ENCODE assay signal across 8 cellular contexts in the genomic region with DNA sequence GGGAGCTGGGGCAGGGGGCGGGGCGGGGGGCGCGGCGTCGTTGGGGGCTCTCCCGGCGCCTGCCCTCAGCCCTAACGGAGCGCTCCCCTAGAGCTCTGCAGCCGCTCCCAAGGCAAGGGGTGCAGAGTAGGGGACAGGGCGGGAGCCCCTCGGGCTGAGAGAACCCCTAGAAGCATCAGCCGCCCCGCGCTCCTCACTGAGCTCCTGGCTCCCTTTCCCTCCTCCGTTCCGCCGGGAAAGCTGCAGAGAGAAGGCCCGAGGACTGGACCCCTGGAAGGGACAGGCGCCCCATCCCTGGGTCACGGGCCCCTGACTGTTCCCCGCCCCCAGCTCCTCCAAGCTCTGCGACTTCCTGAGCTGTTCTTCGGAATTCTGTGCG. TPM values are rescaled to one million over a fixed set of nuclear protein-coding genes. Genes with fewer than 3 reads are reported as not detected.
DNase-seq lines count a peak whose midpoint lies in the region; ATAC-seq, FAIRE-seq and TF ChIP-seq lines count a peak whose summit lies in the region.

No MANE protein-coding gene starts in this region.

- H3K4me3 Mint-ChIP-seq in CD8-positive, alpha-beta T cell, result peak overlapping the region; percentile 100

- H3K27me3 ChIP-seq in CD8-positive, alpha-beta T cell (ENCODE audit: insufficient read depth, low read length), result no peaks in the 10 kb centered on the region
- H3K27me3 ChIP-seq in Panc1 (ENCODE audit: control insufficient read depth, insufficient read depth, low read length) (no peaks in the 10 kb centered on the region), endothelial cell of umbilical vein (ENCODE audit: control insufficient read depth in 2 of 2, insufficient read depth in 2 of 2, low read length in 2 of 2) (peaks cover 19 to 27% of the 10 kb centered on the region in 2 experiments), pancreas (no peaks in the 10 kb centered on the region)

- peaks cover 42% of the 10 kb centered on the region for H3K4me1 ChIP-seq in CD8-positive, alpha-beta T cell (ENCODE audit: insufficient read depth, low read length)
- peaks cover 5% of the 10 kb centered on the region; the same call in 1 of the 2 replicates for H3K4me1 ChIP-seq in Panc1 (ENCODE audit: control insufficient read depth, insufficient read depth, low read length)
- peaks cover 8% of the 10 kb centered on the region for H3K4me1 ChIP-seq in endothelial cell of umbilical vein (ENCODE audit: control insufficient read depth, extremely low read depth, insufficient read depth, low read length)
- peaks cover 0 to 4% (median 0%) of the 10 kb centered on the region in 3 donors for H3K4me1 ChIP-seq in pancreas

- POLR2A ChIA-PET in CD8-positive, alpha-beta T cell (lab: Charles Lee), result interaction anchor here (0.9 to 4.8 kb wide), 8 partner anchors 14 to 298 kb away, joined by 4 to 72 read pairs (median 17); partner anchors contain the start of genes ARL5C, LASP1 and RPL23
- POLR2A ChIA-PET in Panc1 (lab: Charles Lee), result interaction anchor here (0.6 kb wide), 3 partner anchors 47 to 181 kb away, joined by 4 read pairs; no protein-coding TSS in a partner anchor
- POLR2A ChIA-PET in endothelial cell of umbilical vein (lab: Charles Lee), result interaction anchor here (0.8 kb wide), 1 partner anchor 169 kb away, joined by 3 read pairs; no protein-coding TSS in a partner anchor
- POLR2A ChIA-PET in RWPE1 (lab: Yijun Ruan, JAX; ENCODE audit: low non-redundant PET), result interaction anchor here (0.5 to 0.7 kb wide), 2 partner anchors 77 to 145 kb away, joined by 3 to 4 read pairs; no protein-coding TSS in a partner anchor

- no peak overlapping the region for H2AFZ ChIP-seq in endothelial cell of umbilical vein (ENCODE audit: low read depth, low read length)

- no peak overlapping the region for H3K4me2 ChIP-seq in endothelial cell of umbilical vein (ENCODE audit: insufficient read depth, low read length)

- H3K4me1 Mint-ChIP-seq in CD8-positive, alpha-beta T cell (ENCODE audit: low read depth), result peaks cover 54% of the 10 kb centered on the region

- in situ Hi-C loops in Panc1 (cut with HindIII; ENCODE audit: low pct_unique_long_range_greater_than_20kb, low sequenced_read_pairs), result no loop called here

- peak overlapping the region; percentile 100 for H3K4me3 ChIP-seq in CD8-positive, alpha-beta T cell (ENCODE audit: low read depth, low read length)
- H3K4me3 ChIP-seq in Panc1 (ENCODE audit: low read depth in 2 of 2, low read length in 2 of 2) (peak overlapping the region; percentile 21 to 23; a peak in 2 of 4 replicates), endothelial cell of umbilical vein (replicated peaks in 1 of 3; ENCODE audit: insufficient read depth in 1 of 3, low read depth in 1 of 3, low read length in 3 of 3) (no peak overlapping the region), pancreas (peak overlapping the region in 3 of 4 donors; percentile 18 to 60 (median 25))

- peaks cover 17% of the 10 kb centered on the region for H3K36me3 Mint-ChIP-seq in CD8-positive, alpha-beta T cell

- no peak for ATAC-seq in CD8-positive, alpha-beta T cell
- ATAC-seq in Panc1 (no peak), pancreas (no peak), GM19324 (IDR thresholded peaks at IDR 0.05; ENCODE audit: low FRiP score, unreplicated experiment) (no peak)

- TF ChIP-seq POLR2A in endothelial cell of umbilical vein (IDR thresholded peaks at IDR 0.05; ENCODE audit: low read depth, low read length), result no peak
- TF ChIP-seq POLR2A in GM12892 (IDR thresholded peaks at IDR 0.05; ENCODE audit: low read depth, low read length), result no peak

- 13 to 20% methylated on average over 15 to 20 of the region's 26 CpGs for WGBS in pancreas, 2 donors

- H3K27ac ChIP-seq in CD8-positive, alpha-beta T cell (ENCODE audit: low read depth, low read length), result peak overlapping the region; percentile 60
- H3K27ac ChIP-seq in Panc1 (ENCODE audit: low read length) (no peak overlapping the region), endothelial cell of umbilical vein (ENCODE audit: insufficient read depth, low read depth, low read length) (no peak overlapping the region), pancreas (no peak overlapping the region), RWPE1 (no peak overlapping the region)

- intact Hi-C loops in CD8-positive, alpha-beta T cell (cut with DNase I, micrococcal nuclease), result loop anchor here (1.0 to 5.0 kb wide), 10 partner anchors 55 to 449 kb away; partner anchors contain the start of genes PIP4K2B (in 2 of the 2), PSMB3 (in 2 of the 2), RPL23 (in 2 of the 2) and CWC25 (in 1 of the 2)
- intact Hi-C loops in Panc1 (cut with micrococcal nuclease; ENCODE audit: unreplicated experiment), result loop anchor here (5.0 to 10.0 kb wide), 2 partner anchors 77 to 169 kb away; no protein-coding TSS in a partner anchor
- intact Hi-C loops in endothelial cell of umbilical vein (cut with micrococcal nuclease), result loop anchor here (2.0 to 5.0 kb wide), 3 partner anchors 184 to 399 kb away; partner anchors contain the start of genes FBXO47 and PSMB3
- intact Hi-C loops in pancreas (cut with DNase I), result loop anchor here in 2 of 3 donors (5.0 to 10.0 kb wide), 2 partner anchors 87 to 169 kb away; no protein-coding TSS in a partner anchor

- no peaks in the 10 kb centered on the region for H3K9me3 ChIP-seq in CD8-positive, alpha-beta T cell (ENCODE audit: low read length)
- H3K9me3 ChIP-seq in Panc1 (ENCODE audit: control insufficient read depth, insufficient read depth, low read depth, low read length) (no peaks in the 10 kb centered on the region), endothelial cell of umbilical vein (replicated peaks; ENCODE audit: control insufficient read depth, insufficient read depth, low read length) (no peaks in the 10 kb centered on the region), pancreas (no peaks in the 10 kb centered on the region)

- CTCF ChIA-PET in CD8-positive, alpha-beta T cell (lab: Charles Lee), result interaction anchor here (0.7 to 9.0 kb wide), 13 partner anchors 14 to 168 kb away, joined by 3 to 182 read pairs (median 29); partner anchors contain the start of gene ARL5C
- CTCF ChIA-PET in Panc1 (lab: Charles Lee) (interaction anchor here (0.6 to 4.2 kb wide), 2 partner anchors 29 to 169 kb away, joined by 4 to 47 read pairs; no protein-coding TSS in a partner anchor), endothelial cell of umbilical vein (lab: Charles Lee) (interaction anchor here (1.4 to 14.1 kb wide), 5 partner anchors 14 to 362 kb away, joined by 3 to 550 read pairs (median 38); partner anchors contain the start of genes ARL5C and FBXO47), RWPE1 (lab: Yijun Ruan, JAX) (interaction anchor here (4.8 kb wide), 1 partner anchor 168 kb away, joined by 91 read pairs; no protein-coding TSS in a partner anchor)

- peak overlapping the region; percentile 98 for H3K27ac Mint-ChIP-seq in CD8-positive, alpha-beta T cell

- dilution Hi-C loops in endothelial cell of umbilical vein (cut with MboI; ENCODE audit: extremely low pct_ligation_motif_present, low sequenced_read_pairs), result no loop called here

- H3K27me3 Mint-ChIP-seq in CD8-positive, alpha-beta T cell (ENCODE audit: low read depth), result peaks cover 4% of the 10 kb centered on the region

- no peaks in the 10 kb centered on the region for H4K20me1 ChIP-seq in endothelial cell of umbilical vein (replicated peaks; ENCODE audit: control insufficient read depth, extremely low read depth, insufficient read depth, low read length)

- no peaks in the 10 kb centered on the region for H3K9me3 Mint-ChIP-seq in CD8-positive, alpha-beta T cell

- peak in 2 of 7 experiments; percentile 32 to 62 for DNase-seq in CD8-positive, alpha-beta T cell
- DNase-seq in Panc1 (ENCODE audit: low read depth, low spot score) (no peak), endothelial cell of umbilical vein (ENCODE audit: low read depth, low spot score) (no peak), pancreas (peak in 1 of 6 donors; percentile 72), NCI-H446 (lab: John Stamatoyannopoulos, UW) (no peak), GM12892 (ENCODE audit: insufficient read length) (no peak), RWPE1 (ENCODE audit: low spot score) (no peak)

- H3K36me3 ChIP-seq in CD8-positive, alpha-beta T cell (ENCODE audit: insufficient read depth, low read length), result no peaks in the 10 kb centered on the region
- no peaks in the 10 kb centered on the region for H3K36me3 ChIP-seq in Panc1 (ENCODE audit: control insufficient read depth, insufficient read depth, low read length)
- no peaks in the 10 kb centered on the region for H3K36me3 ChIP-seq in endothelial cell of umbilical vein (ENCODE audit: control insufficient read depth in 2 of 2, extremely low read depth in 1 of 2, insufficient read depth in 2 of 2, low read length in 2 of 2)
- H3K36me3 ChIP-seq in pancreas, result no peaks in the 10 kb centered on the region

- BruUV-seq in Panc1 (replicated peaks; lab: Mats Ljungman, UMichigan) (no TSS peak), endothelial cell of umbilical vein (replicated peaks; lab: Mats Ljungman, UMichigan) (no TSS peak)

- FAIRE-seq in endothelial cell of umbilical vein (lab: Jason Lieb, UNC) (no peak), pancreas (lab: Jason Lieb, UNC) (no peak), GM12892 (lab: Jason Lieb, UNC) (no peak)

- H3K9me1 ChIP-seq in endothelial cell of umbilical vein (replicated peaks; ENCODE audit: control insufficient read depth, extremely low read depth, insufficient read depth, low read length), result no peaks in the 10 kb centered on the region

- no peaks in the 10 kb centered on the region for H3K79me2 ChIP-seq in endothelial cell of umbilical vein (ENCODE audit: control insufficient read depth, insufficient read depth, low read length)

- H3K9ac ChIP-seq in endothelial cell of umbilical vein (replicated peaks; ENCODE audit: extremely low read depth, insufficient read depth, low read length), result no peak overlapping the region

- no peak for TF ChIP-seq CTCF in CD8-positive, alpha-beta T cell (IDR thresholded peaks at IDR 0.05)
- TF ChIP-seq CTCF in Panc1 (IDR thresholded peaks at IDR 0.05) (no peak), endothelial cell of umbilical vein (IDR thresholded peaks at IDR 0.05; ENCODE audit: extremely low read depth in 1 of 2, insufficient read depth in 1 of 2, low read depth in 1 of 2, low read length in 2 of 2) (no peak), pancreas (IDR thresholded peaks at IDR 0.05) (no peak), RWPE1 (conservative IDR thresholded peaks at IDR 0.05; ENCODE audit: low read depth) (no peak)

RNA-seq across cellular contexts. Expression of gene PLXDC1, which starts 0.2 kb away (rescaled TPM):
- 10 to 100 TPM; 66.5 to 75.7 TPM for total RNA-seq in CD8-positive, alpha-beta T cell
- not detected for total RNA-seq in Panc1 (2021; ENCODE audit: unreplicated experiment)
- 0.57 TPM for polyA plus RNA-seq in Panc1 (2012; ENCODE audit: insufficient read length)
- not detected in 2 replicates for total RNA-seq in endothelial cell of umbilical vein
- polyA plus RNA-seq in endothelial cell of umbilical vein, result 0.03 TPM in 1 of 2 replicates, not detected in the other
- not detected in 2 replicates for polyA plus RNA-seq in endothelial cell of umbilical vein (2011; cell fraction: cytosol; rRNA removed)
- polyA plus RNA-seq in endothelial cell of umbilical vein (2011; cell fraction: nucleus; rRNA removed), result 0.13 and 0.25 TPM in 2 replicates
- not detected in 2 replicates for polyA plus RNA-seq in endothelial cell of umbilical vein (2012)
- 1.7 TPM in 1 of 2 replicates, not detected in the other for polyA minus RNA-seq in endothelial cell of umbilical vein
- not detected for polyA minus RNA-seq in endothelial cell of umbilical vein (2011; cell fraction: cytosol; rRNA and poly(A)+ RNA removed)
- not detected in 2 replicates for polyA minus RNA-seq in endothelial cell of umbilical vein (2011; cell fraction: nucleus; rRNA and poly(A)+ RNA removed)
- 1 to 10 TPM in 5 of 6 donors, under 1 TPM in 1; 0.88 to 5.6 (median 1.8) TPM for total RNA-seq in pancreas
- polyA plus RNA-seq in pancreas, result 1 to 10 TPM; 1.8 to 4.0 TPM
- polyA plus RNA-seq in GM12892 (2012; ENCODE audit: missing spikeins), result not detected

RNA-seq across cellular contexts. Expression of gene ARL5C, which starts 14.3 kb away (rescaled TPM):
- not detected for total RNA-seq in CD8-positive, alpha-beta T cell
- total RNA-seq in Panc1 (2021; ENCODE audit: unreplicated experiment), result not detected
- not detected for polyA plus RNA-seq in Panc1 (2012; ENCODE audit: insufficient read length)
- not detected in 2 replicates for total RNA-seq in endothelial cell of umbilical vein
- not detected in 2 replicates for polyA plus RNA-seq in endothelial cell of umbilical vein
- not detected in 2 replicates for polyA plus RNA-seq in endothelial cell of umbilical vein (2011; cell fraction: cytosol; rRNA removed)
- not detected in 2 replicates for polyA plus RNA-seq in endothelial cell of umbilical vein (2011; cell fraction: nucleus; rRNA removed)
- not detected in 2 replicates for polyA plus RNA-seq in endothelial cell of umbilical vein (2012)
- polyA minus RNA-seq in endothelial cell of umbilical vein, result not detected in 2 replicates
- polyA minus RNA-seq in endothelial cell of umbilical vein (2011; cell fraction: cytosol; rRNA and poly(A)+ RNA removed), result not detected
- 0.34 TPM in 1 of 2 replicates, not detected in the other for polyA minus RNA-seq in endothelial cell of umbilical vein (2011; cell fraction: nucleus; rRNA and poly(A)+ RNA removed)
- under 1 TPM in 4 of 6 donors, not detected in 2; 0.31 to 0.87 (median 0.72) TPM for total RNA-seq in pancreas
- 1 to 10 TPM in 1 of 2 donors, not detected in 1; 1.0 TPM for polyA plus RNA-seq in pancreas
- not detected for polyA plus RNA-seq in GM12892 (2012; ENCODE audit: missing spikeins)

RNA-seq across cellular contexts. Expression of gene CACNB1, which starts 45.8 kb away (rescaled TPM):
- total RNA-seq in CD8-positive, alpha-beta T cell, result 10 to 100 TPM in 1 of 2 experiments, 1 to 10 TPM in 1; 9.1 to 11.8 TPM
- total RNA-seq in Panc1 (2021; ENCODE audit: unreplicated experiment), result 14.9 TPM
- 5.7 TPM for polyA plus RNA-seq in Panc1 (2012; ENCODE audit: insufficient read length)
- total RNA-seq in endothelial cell of umbilical vein, result 12.3 and 14.6 TPM in 2 replicates
- 4.7 and 5.0 TPM in 2 replicates for polyA plus RNA-seq in endothelial cell of umbilical vein
- 2.5 and 3.3 TPM in 2 replicates for polyA plus RNA-seq in endothelial cell of umbilical vein (2011; cell fraction: cytosol; rRNA removed)
- polyA plus RNA-seq in endothelial cell of umbilical vein (2011; cell fraction: nucleus; rRNA removed), result 28.3 and 33.7 TPM in 2 replicates
- polyA plus RNA-seq in endothelial cell of umbilical vein (2012), result 3.7 and 5.1 TPM in 2 replicates
- polyA minus RNA-seq in endothelial cell of umbilical vein, result 11.2 and 16.3 TPM in 2 replicates
- polyA minus RNA-seq in endothelial cell of umbilical vein (2011; cell fraction: cytosol; rRNA and poly(A)+ RNA removed), result 4.7 TPM
- 9.0 and 9.9 TPM in 2 replicates for polyA minus RNA-seq in endothelial cell of umbilical vein (2011; cell fraction: nucleus; rRNA and poly(A)+ RNA removed)
- total RNA-seq in pancreas, result 1 to 10 TPM; 1.8 to 3.3 (median 2.4) TPM
- polyA plus RNA-seq in pancreas, result 1 to 10 TPM; 6.5 to 6.8 TPM
- 4.6 TPM for polyA plus RNA-seq in GM12892 (2012; ENCODE audit: missing spikeins)

RNA-seq across cellular contexts. Expression of gene RPL19, which starts 48.4 kb away (rescaled TPM):
- total RNA-seq in CD8-positive, alpha-beta T cell, result 1,000 to 10,000 TPM; 3,808 to 3,896 TPM
- total RNA-seq in Panc1 (2021; ENCODE audit: unreplicated experiment) (971 TPM), endothelial cell of umbilical vein (1,752 and 1,802 TPM in 2 replicates), pancreas (1,000 to 10,000 TPM in 3 of 6 donors, 100 to 1,000 TPM in 3; 925 to 1,465 (median 1,055) TPM)
- polyA plus RNA-seq in Panc1 (2012; ENCODE audit: insufficient read length), result 994 TPM
- polyA plus RNA-seq in endothelial cell of umbilical vein (1,595 and 1,958 TPM in 2 replicates), pancreas (1,000 to 10,000 TPM; 1,688 to 1,714 TPM)
- 2,668 and 2,686 TPM in 2 replicates for polyA plus RNA-seq in endothelial cell of umbilical vein (2011; cell fraction: cytosol; rRNA removed)
- 765 and 790 TPM in 2 replicates for polyA plus RNA-seq in endothelial cell of umbilical vein (2011; cell fraction: nucleus; rRNA removed)
- polyA plus RNA-seq in endothelial cell of umbilical vein (2012), result 1,979 and 2,305 TPM in 2 replicates
- 607 and 737 TPM in 2 replicates for polyA minus RNA-seq in endothelial cell of umbilical vein
- 846 TPM for polyA minus RNA-seq in endothelial cell of umbilical vein (2011; cell fraction: cytosol; rRNA and poly(A)+ RNA removed)
- polyA minus RNA-seq in endothelial cell of umbilical vein (2011; cell fraction: nucleus; rRNA and poly(A)+ RNA removed), result 81.7 and 101 TPM in 2 replicates
- polyA plus RNA-seq in GM12892 (2012; ENCODE audit: missing spikeins), result 5,032 TPM

Comparison
In these comparisons a context has a peak if more than half of its experiments do, and no peak if none do; other contexts are left out.
1. H3K4me3 ChIP-seq: peak in CD8-positive, alpha-beta T cell (single experiment), Panc1 (2 of 2) and pancreas (3 of 4); none in endothelial cell of umbilical vein (0 of 3).
2. RNA of gene PLXDC1, which starts 0.2 kb away (total RNA-seq): 66.5 to 75.7 TPM in CD8-positive, alpha-beta T cell; 0.88 to 5.6 TPM in pancreas, not detected in endothelial cell of umbilical vein and not detected in Panc1 (single experiment); every median in the first group is over 10 times any median in the second.